ENCODE assay signal across 8 cellular contexts in genomic region chr7:101315336-101315735, GRCh38. TPM values are rescaled to one million over a fixed set of nuclear protein-coding genes. Genes with fewer than 3 reads are reported as not detected.
DNase-seq lines count a peak whose midpoint lies in the region; ATAC-seq and TF ChIP-seq lines count a peak whose summit lies in the region.

No MANE protein-coding gene starts in this region.

- no peak overlapping the region for H3K27ac Mint-ChIP-seq in activated naive CD8-positive, alpha-beta T cell treated with anti-CD3 and anti-CD28 coated beads for 36 hours

- H3K27me3 Mint-ChIP-seq in activated naive CD8-positive, alpha-beta T cell treated with anti-CD3 and anti-CD28 coated beads for 36 hours, result no peaks in the 10 kb centered on the region

- H3K9ac ChIP-seq in PC-3 (ENCODE audit: low read length), result no peak overlapping the region

- peak; percentile 75 for TF ChIP-seq CTCF in A673 (conservative IDR thresholded peaks at IDR 0.05; ENCODE audit: low read depth, low read length)
- peak; percentile 73 for TF ChIP-seq CTCF in GM12872 (IDR thresholded peaks at IDR 0.05; ENCODE audit: insufficient read depth, low read depth, low read length)
- TF ChIP-seq CTCF in PC-3 (conservative IDR thresholded peaks at IDR 0.05; ENCODE audit: low read depth, low read length), result peak; percentile 77

- H3K9me3 ChIP-seq in A673 (ENCODE audit: low read depth, low read length, poor library complexity, severe bottlenecking) (peaks cover 8% of the 10 kb centered on the region), PC-3 (ENCODE audit: low read length) (no peaks in the 10 kb centered on the region)

- BruUV-seq in A673 (replicated peaks; lab: Mats Ljungman, UMichigan) (no TSS peak), PC-3 (replicated peaks; lab: Mats Ljungman, UMichigan) (no TSS peak)

- no peaks in the 10 kb centered on the region for H4K20me1 ChIP-seq in PC-3 (ENCODE audit: low read length)

- H3K4me1 ChIP-seq in A673 (ENCODE audit: insufficient read depth, low read length, poor library complexity, severe bottlenecking) (no peaks in the 10 kb centered on the region), PC-3 (ENCODE audit: insufficient read depth, low read length) (no peaks in the 10 kb centered on the region)

- H3F3A ChIP-seq in PC-3 (ENCODE audit: low read length, unreplicated experiment), result no peaks in the 10 kb centered on the region

- no peaks in the 10 kb centered on the region for H3K9me2 ChIP-seq in PC-3 (replicated peaks; ENCODE audit: low read length)

- peaks cover 5% of the 10 kb centered on the region; the same call in 1 of the 2 replicates for H3K79me2 ChIP-seq in PC-3 (ENCODE audit: low read length)

- peak; percentile 72 for DNase-seq in A673 (ENCODE audit: low spot score)
- peak; percentile 60 for DNase-seq in PC-3
- DNase-seq in activated naive CD8-positive, alpha-beta T cell treated with anti-CD3 and anti-CD28 coated beads for 36 hours, result peak; percentile 38
- DNase-seq in iPS-NIHi7 (ENCODE audit: extremely low spot score), result peak; percentile 63
- DNase-seq in stimulated activated CD4-positive, alpha-beta T cell treated with anti-CD3 and anti-CD28 coated beads, Interleukin-4, amount 100 ng/mL, for 4 hours, result peak; percentile 20 to 29

- no peak overlapping the region for H2AFZ ChIP-seq in PC-3 (ENCODE audit: low read length)

- intact Hi-C loops in A673 (cut with micrococcal nuclease; ENCODE audit: unreplicated experiment) (no loop called here), PC-3 (cut with micrococcal nuclease) (no loop called here)

- CTCF ChIA-PET in A673 (lab: Charles Lee), result no interaction called here
- CTCF ChIA-PET in PC-3 (lab: Charles Lee), result interaction anchor here (1.2 kb wide), 1 partner anchor 25 kb away, joined by 4 read pairs; no protein-coding TSS in a partner anchor

- no peaks in the 10 kb centered on the region for H3K4me1 Mint-ChIP-seq in activated naive CD8-positive, alpha-beta T cell treated with anti-CD3 and anti-CD28 coated beads for 36 hours

- ATAC-seq in PC-3 (no peak), esophagus mucosa (no peak), GM18861 (IDR thresholded peaks at IDR 0.05; ENCODE audit: unreplicated experiment) (no peak)

- H3K4me2 ChIP-seq in PC-3 (ENCODE audit: low read length), result no peak overlapping the region

- no peak overlapping the region for H3K4me3 Mint-ChIP-seq in activated naive CD8-positive, alpha-beta T cell treated with anti-CD3 and anti-CD28 coated beads for 36 hours

- H3K27me3 ChIP-seq in A673 (replicated peaks; ENCODE audit: insufficient read depth, low read depth, low read length, poor library complexity), result no peaks in the 10 kb centered on the region
- H3K27me3 ChIP-seq in PC-3 (ENCODE audit: low read length), result no peaks in the 10 kb centered on the region

- peaks cover 31% of the 10 kb centered on the region for H3K36me3 Mint-ChIP-seq in activated naive CD8-positive, alpha-beta T cell treated with anti-CD3 and anti-CD28 coated beads for 36 hours

- H3K4me3 ChIP-seq in A673 (ENCODE audit: low read depth, low read length, poor library complexity, severe bottlenecking) (no peak overlapping the region), PC-3 (ENCODE audit: low read length) (no peak overlapping the region)

- peaks cover 29% of the 10 kb centered on the region for H3K36me3 ChIP-seq in A673 (ENCODE audit: insufficient read depth, low read length, poor library complexity, severe bottlenecking)
- peaks cover 11% of the 10 kb centered on the region for H3K36me3 ChIP-seq in PC-3 (ENCODE audit: low read depth, low read length)

- POLR2A ChIA-PET in A673 (lab: Charles Lee; ENCODE audit: low non-redundant PET) (interaction anchor here (0.7 kb wide), 1 partner anchor 17 kb away, joined by 15 read pairs; no protein-coding TSS in a partner anchor), PC-3 (lab: Charles Lee; ENCODE audit: unreplicated experiment) (no interaction called here)

- H3K27ac ChIP-seq in A673 (ENCODE audit: low read depth, low read length, poor library complexity, severe bottlenecking) (no peak overlapping the region), PC-3 (ENCODE audit: low read length) (no peak overlapping the region)

- H3K9me3 Mint-ChIP-seq in activated naive CD8-positive, alpha-beta T cell treated with anti-CD3 and anti-CD28 coated beads for 36 hours, result peaks cover 3% of the 10 kb centered on the region

RNA-seq across cellular contexts. Expression of gene IFT22, which starts 6.3 kb away (rescaled TPM):
- total RNA-seq in A673 (2021) (41.9 and 47.6 TPM in 2 replicates), PC-3 (2014; rRNA removed) (27.1 and 32.8 TPM in 2 replicates), esophagus mucosa (10.4 TPM)
- 1 to 10 TPM; 6.5 to 7.0 TPM for total RNA-seq in activated naive CD8-positive, alpha-beta T cell treated with anti-CD3 and anti-CD28 coated beads for 36 hours

RNA-seq across cellular contexts. Expression of gene COL26A1, which starts 47.3 kb away (rescaled TPM):
- 0.35 and 0.43 TPM in 2 replicates for total RNA-seq in A673 (2021)
- not detected in 2 replicates for total RNA-seq in PC-3 (2014; rRNA removed)
- not detected for total RNA-seq in activated naive CD8-positive, alpha-beta T cell treated with anti-CD3 and anti-CD28 coated beads for 36 hours
- total RNA-seq in esophagus mucosa, result not detected
